18 cellular contexts compared by ENCODE assay signal in genomic region chr12:3536096-3536875, GRCh38. TPM values are rescaled to one million over a fixed set of nuclear protein-coding genes. Genes with fewer than 3 reads are reported as not detected.
DNase-seq lines count a peak whose midpoint lies in the region; ATAC-seq, FAIRE-seq and TF ChIP-seq lines count a peak whose summit lies in the region.
"Had no signal": no experiment of that assay in that cellular context is flagged by ENCODE, and none has a peak within 500 bp of the region (broad histone marks: within the 10 kb centered on the region; RNA-seq: fewer than 3 reads in every experiment).

No MANE protein-coding gene starts in this region.

- no peak overlapping the region for H3K27ac ChIP-seq in esophagus muscularis mucosa (replicated peaks in 1 of 4)
- H3K27ac ChIP-seq: 22Rv1, BLaER1 had no signal

- TF ChIP-seq EP300 in esophagus muscularis mucosa (IDR thresholded peaks at IDR 0.05) = no peak

- H3K27ac Mint-ChIP-seq in activated CD8-positive, alpha-beta memory T cell treated with anti-CD3 and anti-CD28 coated beads, Interleukin-2, amount 10 ng/mL, durations not matched to agents 7 days and 5 days = no peak overlapping the region
- H3K27ac Mint-ChIP-seq: CD14-positive monocyte; CD4-positive, alpha-beta memory T cell had no signal

- H3K36me3 Mint-ChIP-seq in activated CD8-positive, alpha-beta memory T cell treated with anti-CD3 and anti-CD28 coated beads, Interleukin-2, amount 10 ng/mL, durations not matched to agents 7 days and 5 days = no peaks in the 10 kb centered on the region
- H3K36me3 Mint-ChIP-seq: CD14-positive monocyte; CD4-positive, alpha-beta memory T cell had no signal

- peak; percentile 67 for FAIRE-seq in urothelium cell line (lab: Jason Lieb, UNC)
- FAIRE-seq: GM12878, H1 had no signal

- no peaks in the 10 kb centered on the region for H3K4me1 Mint-ChIP-seq in activated CD8-positive, alpha-beta memory T cell treated with anti-CD3 and anti-CD28 coated beads, Interleukin-2, amount 10 ng/mL, durations not matched to agents 7 days and 5 days
- H3K4me1 Mint-ChIP-seq: CD14-positive monocyte; CD4-positive, alpha-beta memory T cell had no signal

- no peak overlapping the region for H3K4me3 Mint-ChIP-seq in activated CD8-positive, alpha-beta memory T cell treated with anti-CD3 and anti-CD28 coated beads, Interleukin-2, amount 10 ng/mL, durations not matched to agents 7 days and 5 days
- H3K4me3 Mint-ChIP-seq: CD14-positive monocyte; CD4-positive, alpha-beta memory T cell had no signal

- no peaks in the 10 kb centered on the region for H3K36me3 ChIP-seq in esophagus muscularis mucosa
- H3K36me3 ChIP-seq: BLaER1, HAP-1 had no signal

- H3K9me3 ChIP-seq in esophagus muscularis mucosa = no peaks in the 10 kb centered on the region
- H3K9me3 ChIP-seq: BLaER1, HAP-1 had no signal

- peaks cover 0 to 19% (median 0%) of the 10 kb centered on the region in 4 donors for H3K27me3 ChIP-seq in esophagus muscularis mucosa
- H3K27me3 ChIP-seq: BLaER1 had no signal

- WGBS in esophagus muscularis mucosa = 90% methylated on average over 6 of the region's 7 CpGs

- H3K27me3 Mint-ChIP-seq in activated CD8-positive, alpha-beta memory T cell treated with anti-CD3 and anti-CD28 coated beads, Interleukin-2, amount 10 ng/mL, durations not matched to agents 7 days and 5 days = peaks cover 9% of the 10 kb centered on the region

- H3K4me3 ChIP-seq in esophagus muscularis mucosa = no peak overlapping the region
- H3K4me3 ChIP-seq: BLaER1, GM12878, HAP-1 had no signal

- CTCF ChIA-PET in activated CD8-positive, alpha-beta memory T cell treated with anti-CD3 and anti-CD28 coated beads, Interleukin-2, amount 10 ng/mL, durations not matched to agents 7 days and 5 days (lab: Charles Lee) = no interaction called here

- intact Hi-C loops in esophagus muscularis mucosa (cut with DNase I) = no loop called here

- TF ChIP-seq POLR2A in esophagus muscularis mucosa (IDR thresholded peaks at IDR 0.05; ENCODE audit: low read depth) = no peak

- H3K4me1 ChIP-seq in esophagus muscularis mucosa = peaks cover 7 to 16% (median 14%) of the 10 kb centered on the region in 4 donors
- H3K4me1 ChIP-seq: HAP-1 had no signal

- H3K9me3 Mint-ChIP-seq in activated CD8-positive, alpha-beta memory T cell treated with anti-CD3 and anti-CD28 coated beads, Interleukin-2, amount 10 ng/mL, durations not matched to agents 7 days and 5 days (ENCODE audit: low read depth) = no peaks in the 10 kb centered on the region
- H3K9me3 Mint-ChIP-seq: CD14-positive monocyte had no signal

- ATAC-seq in activated CD8-positive, alpha-beta memory T cell treated with anti-CD3 and anti-CD28 coated beads, Interleukin-2, amount 10 ng/mL, durations not matched to agents 7 days and 5 days = no peak
- ATAC-seq in HG03457 (IDR thresholded peaks at IDR 0.05; ENCODE audit: unreplicated experiment) = no peak
- ATAC-seq: GM12878 had no signal

- peak; percentile 28 for DNase-seq in activated CD8-positive, alpha-beta memory T cell treated with anti-CD3 and anti-CD28 coated beads for 24 hours
- DNase-seq in activated CD8-positive, alpha-beta memory T cell treated with anti-CD3 and anti-CD28 coated beads, Interleukin-2, amount 10 ng/mL, durations not matched to agents 7 days and 5 days = no peak
- DNase-seq in esophagus muscularis mucosa (ENCODE audit: extremely low spot score) (peak; percentile 47), urothelium cell line (ENCODE audit: low spot score) (no peak), GM10266 (ENCODE audit: extremely low spot score) (no peak), glomerular visceral epithelial cell (ENCODE audit: extremely low spot score) (no peak)
- DNase-seq: Calu3; CD4-positive, alpha-beta memory T cell; DMS79 treated with DMSO at 0.1 percent for 48 hours; GF-D8 had no signal

- no peak for TF ChIP-seq CTCF in esophagus muscularis mucosa (IDR thresholded peaks at IDR 0.05)
- TF ChIP-seq CTCF in GM10266 (IDR thresholded peaks at IDR 0.05; ENCODE audit: control insufficient read depth, insufficient read depth, low read depth, missing control alignments) = no peak

RNA-seq across cellular contexts. Expression of gene PRMT8, which starts 45.3 kb away (rescaled TPM):
- not detected for total RNA-seq in activated CD8-positive, alpha-beta memory T cell treated with anti-CD3 and anti-CD28 coated beads, Interleukin-2, amount 10 ng/mL, durations not matched to agents 7 days and 5 days
- not detected for total RNA-seq in esophagus muscularis mucosa
- total RNA-seq: Calu3; CD4-positive, alpha-beta memory T cell; GM12878; HT-29 had no signal

Comparison
In these comparisons a context has a peak if more than half of its experiments do, and no peak if none do; other contexts are left out.
1. DNase-seq: peak in activated CD8-positive, alpha-beta memory T cell treated with anti-CD3 and anti-CD28 coated beads for 24 hours (single experiment) and esophagus muscularis mucosa (single experiment); none in activated CD8-positive, alpha-beta memory T cell treated with anti-CD3 and anti-CD28 coated beads, Interleukin-2, amount 10 ng/mL, durations not matched to agents 7 days and 5 days (single experiment), urothelium cell line (single experiment), GM10266 (single experiment) and glomerular visceral epithelial cell (single experiment).